Comparison of ENCODE assay signal across 9 cellular contexts in genomic region chr2:88059979-88060906, GRCh38. TPM values are rescaled to one million over a fixed set of nuclear protein-coding genes. Genes with fewer than 3 reads are reported as not detected.
DNase-seq lines count a peak whose midpoint lies in the region; ATAC-seq, FAIRE-seq and TF ChIP-seq lines count a peak whose summit lies in the region.
"Had no signal": no experiment of that assay in that cellular context is flagged by ENCODE, and none has a peak within 500 bp of the region (broad histone marks: within the 10 kb centered on the region; RNA-seq: fewer than 3 reads in every experiment).

No MANE protein-coding gene starts in this region.

- H3K79me2 ChIP-seq in astrocyte (ENCODE audit: insufficient read depth, low read length) = peaks cover 11% of the 10 kb centered on the region

- no peak for FAIRE-seq in astrocyte (lab: Jason Lieb, UNC)

- no peak overlapping the region for H3K4me3 ChIP-seq in astrocyte (ENCODE audit: insufficient read depth, low read depth, low read length)

- no peaks in the 10 kb centered on the region for H3K27me3 Mint-ChIP-seq in astrocyte (ENCODE audit: low read depth, unreplicated experiment)
- peaks cover 2% of the 10 kb centered on the region for H3K27me3 Mint-ChIP-seq in activated T-helper 1 cell treated with anti-CD3 and anti-CD28 coated beads, Interleukin-12 subunit alpha, Interleukin-12 subunit beta, Interleukin-2, Interleukin-4 antibody, amounts not matched to agents 30 ng/mL and 10 ng/mL and 1 ng/mL, durations not matched to agents 14 hours and 24 hours and 36 hours (ENCODE audit: insufficient read depth)

- DNase-seq in CD1c-positive myeloid dendritic cell (ENCODE audit: extremely low spot score) = peak; percentile 47
- peak; percentile 79 for DNase-seq in NCI-H82 (lab: John Stamatoyannopoulos, UW)
- peak; percentile 10 for DNase-seq in astrocyte (ENCODE audit: low read depth)
- DNase-seq in inferior parietal cortex (ENCODE audit: extremely low spot score) = peak; percentile 80
- peak; percentile 91 for DNase-seq in superior temporal gyrus (ENCODE audit: extremely low spot score)
- DNase-seq in activated T-helper 1 cell treated with anti-CD3 and anti-CD28 coated beads, Interleukin-12 subunit alpha, Interleukin-12 subunit beta, Interleukin-2, Interleukin-4 antibody, amounts not matched to agents 30 ng/mL and 10 ng/mL and 1 ng/mL, durations not matched to agents 14 hours and 24 hours and 36 hours (ENCODE audit: low spot score) = no peak
- DNase-seq: left cardiac atrium had no signal

- H3K4me1 ChIP-seq in astrocyte (ENCODE audit: insufficient read depth, low read length) = peaks cover 5% of the 10 kb centered on the region

- peaks cover 4% of the 10 kb centered on the region for H3K4me1 Mint-ChIP-seq in astrocyte (ENCODE audit: low read depth, unreplicated experiment)
- H3K4me1 Mint-ChIP-seq in activated T-helper 1 cell treated with anti-CD3 and anti-CD28 coated beads, Interleukin-12 subunit alpha, Interleukin-12 subunit beta, Interleukin-2, Interleukin-4 antibody, amounts not matched to agents 30 ng/mL and 10 ng/mL and 1 ng/mL, durations not matched to agents 14 hours and 24 hours and 36 hours (ENCODE audit: low read depth) = peaks cover 31% of the 10 kb centered on the region

- ATAC-seq in GM18502 (IDR thresholded peaks at IDR 0.05; ENCODE audit: poor library complexity, unreplicated experiment) (peak; percentile 50), HG03521 (IDR thresholded peaks at IDR 0.05; ENCODE audit: unreplicated experiment) (peak; percentile 32)

- no peaks in the 10 kb centered on the region for H4K20me1 ChIP-seq in astrocyte (ENCODE audit: insufficient read depth, low read length)

- H3K36me3 Mint-ChIP-seq in astrocyte (ENCODE audit: low read depth, unreplicated experiment) = no peaks in the 10 kb centered on the region
- H3K36me3 Mint-ChIP-seq in activated T-helper 1 cell treated with anti-CD3 and anti-CD28 coated beads, Interleukin-12 subunit alpha, Interleukin-12 subunit beta, Interleukin-2, Interleukin-4 antibody, amounts not matched to agents 30 ng/mL and 10 ng/mL and 1 ng/mL, durations not matched to agents 14 hours and 24 hours and 36 hours (ENCODE audit: low read depth) = peaks cover under 1% of the 10 kb centered on the region

- no peaks in the 10 kb centered on the region for H3K9me3 Mint-ChIP-seq in astrocyte (ENCODE audit: unreplicated experiment)
- no peaks in the 10 kb centered on the region for H3K9me3 Mint-ChIP-seq in activated T-helper 1 cell treated with anti-CD3 and anti-CD28 coated beads, Interleukin-12 subunit alpha, Interleukin-12 subunit beta, Interleukin-2, Interleukin-4 antibody, amounts not matched to agents 30 ng/mL and 10 ng/mL and 1 ng/mL, durations not matched to agents 14 hours and 24 hours and 36 hours

- H3K27me3 ChIP-seq in astrocyte (ENCODE audit: insufficient read depth, low read length) = no peaks in the 10 kb centered on the region

- no peaks in the 10 kb centered on the region for H3K9me3 ChIP-seq in astrocyte (ENCODE audit: insufficient read depth, low read depth, low read length)

- H3K4me2 ChIP-seq in astrocyte (ENCODE audit: low read length) = no peak overlapping the region

- H3K27ac Mint-ChIP-seq in astrocyte (ENCODE audit: unreplicated experiment) = no peak overlapping the region
- H3K27ac Mint-ChIP-seq in activated T-helper 1 cell treated with anti-CD3 and anti-CD28 coated beads, Interleukin-12 subunit alpha, Interleukin-12 subunit beta, Interleukin-2, Interleukin-4 antibody, amounts not matched to agents 30 ng/mL and 10 ng/mL and 1 ng/mL, durations not matched to agents 14 hours and 24 hours and 36 hours = no peak overlapping the region

- H3K4me3 Mint-ChIP-seq in astrocyte (ENCODE audit: unreplicated experiment) = no peak overlapping the region
- H3K4me3 Mint-ChIP-seq in activated T-helper 1 cell treated with anti-CD3 and anti-CD28 coated beads, Interleukin-12 subunit alpha, Interleukin-12 subunit beta, Interleukin-2, Interleukin-4 antibody, amounts not matched to agents 30 ng/mL and 10 ng/mL and 1 ng/mL, durations not matched to agents 14 hours and 24 hours and 36 hours = no peak overlapping the region

- no peak overlapping the region for H3K9ac ChIP-seq in astrocyte (ENCODE audit: low read length)

- no peak overlapping the region for H3K27ac ChIP-seq in astrocyte (ENCODE audit: low read depth, low read length)

- TF ChIP-seq CTCF in astrocyte (IDR thresholded peaks at IDR 0.05; ENCODE audit: insufficient read depth, low read depth, low read length) = peak; percentile 89

- no peak overlapping the region for H2AFZ ChIP-seq in astrocyte (ENCODE audit: low read depth, low read length)

- intact Hi-C loops in activated T-helper 1 cell treated with anti-CD3 and anti-CD28 coated beads, Interleukin-12 subunit alpha, Interleukin-12 subunit beta, Interleukin-2, Interleukin-4 antibody, amounts not matched to agents 30 ng/mL and 10 ng/mL and 1 ng/mL, durations not matched to agents 14 hours and 24 hours and 36 hours (cut with micrococcal nuclease) = loop anchor here (1.0 to 10.0 kb wide), 4 partner anchors 100 to 565 kb away; partner anchors contain the start of gene EIF2AK3

- no peaks in the 10 kb centered on the region for H3K36me3 ChIP-seq in astrocyte (ENCODE audit: insufficient read depth, low read length)

RNA-seq across cellular contexts. Expression of gene KRCC1, which starts 4.7 kb away (rescaled TPM):
- total RNA-seq in astrocyte = 17.7 and 18.3 TPM in 2 replicates
- 16.9 and 17.9 TPM in 2 replicates for total RNA-seq in activated T-helper 1 cell treated with anti-CD3 and anti-CD28 coated beads, Interleukin-12 subunit alpha, Interleukin-12 subunit beta, Interleukin-2, Interleukin-4 antibody, amounts not matched to agents 30 ng/mL and 10 ng/mL and 1 ng/mL, durations not matched to agents 14 hours and 24 hours and 36 hours

RNA-seq across cellular contexts. Expression of gene SMYD1, which starts 7.4 kb away (rescaled TPM):
- not detected in 2 replicates for total RNA-seq in astrocyte
- not detected in 2 replicates for total RNA-seq in activated T-helper 1 cell treated with anti-CD3 and anti-CD28 coated beads, Interleukin-12 subunit alpha, Interleukin-12 subunit beta, Interleukin-2, Interleukin-4 antibody, amounts not matched to agents 30 ng/mL and 10 ng/mL and 1 ng/mL, durations not matched to agents 14 hours and 24 hours and 36 hours

RNA-seq across cellular contexts. Expression of gene RNU2-63P, which starts 43.9 kb away (rescaled TPM):
- 4.2 and 6.6 TPM in 2 replicates for total RNA-seq in astrocyte
- 28.5 and 32.9 TPM in 2 replicates for total RNA-seq in activated T-helper 1 cell treated with anti-CD3 and anti-CD28 coated beads, Interleukin-12 subunit alpha, Interleukin-12 subunit beta, Interleukin-2, Interleukin-4 antibody, amounts not matched to agents 30 ng/mL and 10 ng/mL and 1 ng/mL, durations not matched to agents 14 hours and 24 hours and 36 hours
